In the genomic region with DNA sequence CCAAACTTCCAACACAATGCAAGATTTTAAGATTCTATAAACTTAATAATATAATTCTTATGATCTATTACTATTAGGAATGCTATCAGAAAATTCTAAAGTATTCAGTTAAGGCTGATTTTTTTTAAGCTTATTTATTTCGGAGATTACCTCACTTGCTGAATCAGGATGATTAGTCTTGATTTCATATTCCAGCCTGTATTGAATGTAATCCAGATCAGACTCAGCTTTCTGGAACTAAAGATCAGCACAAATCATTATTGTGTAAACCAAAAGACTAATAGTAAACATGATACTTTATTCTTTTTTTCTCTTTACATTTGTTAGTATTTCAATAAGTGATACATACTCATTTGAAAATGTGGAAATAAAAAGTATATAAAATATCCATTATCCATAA, we compare ENCODE assay signal across 21 cellular contexts. TPM values are rescaled to one million over a fixed set of nuclear protein-coding genes. Genes with fewer than 3 reads are reported as not detected.
A peak's percentile ranks its signal among the peaks of the same experiment; 100 is the strongest.
DNase-seq lines count a peak whose midpoint lies in the region; ATAC-seq, FAIRE-seq and TF ChIP-seq lines count a peak whose summit lies in the region.
"Had no signal": no experiment of that assay in that cellular context is flagged by ENCODE, and none has a peak within 500 bp of the region (broad histone marks: within the 10 kb centered on the region; RNA-seq: fewer than 3 reads in every experiment).

No MANE protein-coding gene starts in this region.

- H3K9me3 ChIP-seq in A549 (no peaks in the 10 kb centered on the region), adipocyte (ENCODE audit: control insufficient read depth, low read length) (no peaks in the 10 kb centered on the region)
- H3K9me3 ChIP-seq: BE2C, HAP-1 had no signal

- no peak for ATAC-seq in A549
- no peak for ATAC-seq in GM18502 (IDR thresholded peaks at IDR 0.05; ENCODE audit: poor library complexity, unreplicated experiment)

- TF ChIP-seq CTCF in A549 (IDR thresholded peaks at IDR 0.05): no peak
- no peak for TF ChIP-seq CTCF in fibroblast of mammary gland (conservative IDR thresholded peaks at IDR 0.05; ENCODE audit: control insufficient read depth, insufficient read depth, low read depth, low read length)

- H3K9ac ChIP-seq in adipocyte (ENCODE audit: low read length): peak overlapping the region; percentile 15

- TF ChIP-seq POLR2A in A549 (IDR thresholded peaks at IDR 0.05; ENCODE audit: low read length): no peak

- no peaks in the 10 kb centered on the region for H3K36me3 ChIP-seq in adipocyte (ENCODE audit: control insufficient read depth, insufficient read depth, low read length, severe bottlenecking)

- H3K27ac ChIP-seq in A549: no peak overlapping the region
- H3K27ac ChIP-seq: HL-60 had no signal

- FAIRE-seq in A549 (lab: Jason Lieb, UNC) (peak; percentile 7), G401.6 (lab: Jason Lieb, UNC) (peak; percentile 62)
- FAIRE-seq: GM12892, H1 had no signal

- no peaks in the 10 kb centered on the region for H3K27me3 ChIP-seq in adipocyte (replicated peaks; ENCODE audit: control insufficient read depth, insufficient read depth, low read length)
- H3K27me3 ChIP-seq: BE2C had no signal

- TF ChIP-seq RAD21 in A549 (conservative IDR thresholded peaks at IDR 0.05 in 1 of 2, IDR thresholded peaks at IDR 0.05 in 1 of 2): no peak

- no peak for DNase-seq in A549 (ENCODE audit: low read depth in 1 of 2, low spot score in 1 of 2)
- DNase-seq in adipocyte (ENCODE audit: low read depth): no peak
- peak; percentile 51 for DNase-seq in fibroblast of mammary gland (ENCODE audit: low read depth)
- no peak for DNase-seq in NCI-H2227 treated with DMSO at 0.1 percent for 48 hours (lab: John Stamatoyannopoulos, UW)
- DNase-seq in KG1 (lab: John Stamatoyannopoulos, UW): no peak
- DNase-seq in HK-2 (ENCODE audit: unreplicated experiment): no peak
- DNase-seq: 8988T; ACHN; BE2C; C1 segment of cervical spinal cord; CD4-positive, CD25-positive, alpha-beta regulatory T cell; CD8-positive, alpha-beta memory T cell; COR-L47; GDM1; KBM-7 had no signal

- POLR2A ChIA-PET in A549 (lab: Yijun Ruan, JAX): interaction anchor here (0.6 kb wide), 1 partner anchor 11 kb away, joined by 5 read pairs; no protein-coding TSS in a partner anchor

- WGBS in A549 (ENCODE audit: missing lambda C conversion rate): 77% methylated on average over 1 of the region's 1 CpG

- TF ChIP-seq EP300 in A549 (IDR thresholded peaks at IDR 0.05): no peak

- H3K4me3 ChIP-seq in A549: no peak overlapping the region
- H3K4me3 ChIP-seq in adipocyte (ENCODE audit: low read length): peak overlapping the region; percentile 23
- H3K4me3 ChIP-seq in fibroblast of mammary gland (ENCODE audit: control insufficient read depth, low read depth, low read length): no peak overlapping the region
- H3K4me3 ChIP-seq: HAP-1 had no signal

- CTCF ChIA-PET in A549 (lab: Yijun Ruan, JAX): interaction anchor here (1.4 kb wide), 1 partner anchor 8 kb away, joined by 3 read pairs; no protein-coding TSS in a partner anchor

- no peak overlapping the region for H3K4me2 ChIP-seq in A549

- H3K4me1 ChIP-seq in A549 (no peaks in the 10 kb centered on the region), adipocyte (ENCODE audit: control insufficient read depth, insufficient read depth, low read length) (peaks cover 12% of the 10 kb centered on the region)

TF ChIP-seq in A549, 52 proteins besides CTCF, POLR2A, EP300 and RAD21:
- no peak for TF ChIP-seq CHD2 (IDR thresholded peaks at IDR 0.05; ENCODE audit: low read length, partially characterized antibody)
- TF ChIP-seq SREBF2 (IDR thresholded peaks at IDR 0.05): no peak
- TF ChIP-seq, protein P1, sequence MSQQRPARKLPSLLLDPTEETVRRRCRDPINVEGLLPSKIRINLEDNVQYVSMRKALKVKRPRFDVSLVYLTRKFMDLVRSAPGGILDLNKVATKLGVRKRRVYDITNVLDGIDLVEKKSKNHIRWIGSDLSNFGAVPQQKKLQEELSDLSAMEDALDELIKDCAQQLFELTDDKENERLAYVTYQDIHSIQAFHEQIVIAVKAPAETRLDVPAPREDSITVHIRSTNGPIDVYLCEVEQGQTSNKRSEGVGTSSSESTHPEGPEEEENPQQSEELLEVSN (IDR thresholded peaks at IDR 0.05; ENCODE audit: borderline replicate concordance, low read depth): no peak
- TF ChIP-seq JUNB (IDR thresholded peaks at IDR 0.05): no peak
- TF ChIP-seq POLR2AphosphoS2 (conservative IDR thresholded peaks at IDR 0.05; ENCODE audit: low read length): no peak
- TF ChIP-seq, protein P2, sequence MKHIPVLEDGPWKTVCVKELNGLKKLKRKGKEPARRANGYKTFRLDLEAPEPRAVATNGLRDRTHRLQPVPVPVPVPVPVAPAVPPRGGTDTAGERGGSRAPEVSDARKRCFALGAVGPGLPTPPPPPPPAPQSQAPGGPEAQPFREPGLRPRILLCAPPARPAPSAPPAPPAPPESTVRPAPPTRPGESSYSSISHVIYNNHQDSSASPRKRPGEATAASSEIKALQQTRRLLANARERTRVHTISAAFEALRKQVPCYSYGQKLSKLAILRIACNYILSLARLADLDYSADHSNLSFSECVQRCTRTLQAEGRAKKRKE (CRISPR knock-in tag; IDR thresholded peaks at IDR 0.05; ENCODE audit: low read depth): no peak
- no peak for TF ChIP-seq NR3C1 (IDR thresholded peaks at IDR 0.05)
- no peak for TF ChIP-seq ZNF302 (CRISPR knock-in tag; IDR thresholded peaks at IDR 0.05)
- TF ChIP-seq CEBPB (IDR thresholded peaks at IDR 0.05): no peak
- no peak for TF ChIP-seq HEYL (CRISPR knock-in tag; IDR thresholded peaks at IDR 0.05)
- no peak for TF ChIP-seq MAFK (IDR thresholded peaks at IDR 0.05; ENCODE audit: partially characterized antibody)
- no peak for TF ChIP-seq ESRRA (IDR thresholded peaks at IDR 0.05; ENCODE audit: borderline replicate concordance, low read length)
- no peak for TF ChIP-seq NPAS2 (CRISPR knock-in tag; IDR thresholded peaks at IDR 0.05; ENCODE audit: borderline replicate concordance)
- TF ChIP-seq HDAC2 (IDR thresholded peaks at IDR 0.05): no peak
- TF ChIP-seq FOXS1 (CRISPR knock-in tag; IDR thresholded peaks at IDR 0.05): no peak
- no peak for TF ChIP-seq RARB (CRISPR knock-in tag; IDR thresholded peaks at IDR 0.05)
- TF ChIP-seq CBX2 (IDR thresholded peaks at IDR 0.05; ENCODE audit: borderline replicate concordance, low read depth): no peak

RNA-seq across cellular contexts. Expression of a gene that starts 23.9 kb away (rescaled TPM):
- polyA plus RNA-seq in A549 (2011; rRNA removed): 43.4 and 59.6 TPM in 2 replicates
- polyA plus RNA-seq in A549 (2012; cell fraction: cytosol; rRNA removed): 19.3 and 21.9 TPM in 2 replicates
- polyA plus RNA-seq in A549 (2012; cell fraction: nucleus; rRNA removed): 3.0 and 7.4 TPM in 2 replicates
- polyA plus RNA-seq in A549 (2017; fragmentation: RNase III; extraction: RNeasy Plus Mini Kit Qiagen cat#74134 plus additional on column Dnase treatment): 138 to 148 TPM (median 147 TPM) in 3 replicates
- 18.7 and 20.5 TPM in 2 replicates for polyA minus RNA-seq in A549 (2011; rRNA and poly(A)+ RNA removed)

RNA-seq across cellular contexts. Expression of a gene that starts 24.4 kb away (rescaled TPM):
- polyA plus RNA-seq in A549 (2011; rRNA removed): 54.4 and 66.4 TPM in 2 replicates
- polyA plus RNA-seq in A549 (2012; cell fraction: cytosol; rRNA removed): 44.5 and 50.5 TPM in 2 replicates
- 9.9 and 14.7 TPM in 2 replicates for polyA plus RNA-seq in A549 (2012; cell fraction: nucleus; rRNA removed)
- polyA plus RNA-seq in A549 (2017; fragmentation: RNase III; extraction: RNeasy Plus Mini Kit Qiagen cat#74134 plus additional on column Dnase treatment): 58.1 to 70.9 TPM (median 66.9 TPM) in 3 replicates
- 43.3 and 43.9 TPM in 2 replicates for polyA minus RNA-seq in A549 (2011; rRNA and poly(A)+ RNA removed)

RNA-seq across cellular contexts. Expression of a gene that starts 24.5 kb away (rescaled TPM):
- 51.3 and 56.3 TPM in 2 replicates for polyA plus RNA-seq in A549 (2011; rRNA removed)
- 11.3 and 13.4 TPM in 2 replicates for polyA plus RNA-seq in A549 (2012; cell fraction: cytosol; rRNA removed)
- 8.0 and 12.3 TPM in 2 replicates for polyA plus RNA-seq in A549 (2012; cell fraction: nucleus; rRNA removed)
- polyA plus RNA-seq in A549 (2017; fragmentation: RNase III; extraction: RNeasy Plus Mini Kit Qiagen cat#74134 plus additional on column Dnase treatment): 26.2 to 29.4 TPM (median 28.6 TPM) in 3 replicates
- 81.7 and 105 TPM in 2 replicates for polyA minus RNA-seq in A549 (2011; rRNA and poly(A)+ RNA removed)
